Comparison of ENCODE assay signal across 8 cellular contexts in genomic region chr1:156657161-156657970, GRCh38. TPM values are rescaled to one million over a fixed set of nuclear protein-coding genes. Genes with fewer than 3 reads are reported as not detected.
A peak's percentile ranks its signal among the peaks of the same experiment; 100 is the strongest.
DNase-seq lines count a peak whose midpoint lies in the region; ATAC-seq and TF ChIP-seq lines count a peak whose summit lies in the region.

No MANE protein-coding gene starts in this region.

- no peaks in the 10 kb centered on the region for H3K9me3 ChIP-seq in lower lobe of right lung

- DNase-seq in NOMO-1 treated with DMSO at 0.1 percent for 48 hours (lab: John Stamatoyannopoulos, UW; ENCODE audit: unreplicated experiment) (peak; percentile 8), NOMO-1 treated with dmso at 0.1 percent for 144 hours (lab: John Stamatoyannopoulos, UW; ENCODE audit: unreplicated experiment) (no peak), NCI-H2227 treated with DMSO at 0.1 percent for 48 hours (lab: John Stamatoyannopoulos, UW) (peak; percentile 78), dorsolateral prefrontal cortex (peak; percentile 81 to 92 (median 89)), lower lobe of right lung (peak; percentile 81)
- peak; percentile 67 to 70 for DNase-seq in activated CD4-positive, alpha-beta T cell treated with anti-CD3 and anti-CD28 coated beads, Interleukin-2, amount 50 U/mL, for 4 hours
- peak; percentile 61 to 72 for DNase-seq in stimulated activated CD4-positive, alpha-beta T cell treated with anti-CD3 and anti-CD28 coated beads, Interleukin-4, amount 100 ng/mL, for 48 hours (ENCODE audit: low read depth in 2 of 2)

- H3K4me3 ChIP-seq in dorsolateral prefrontal cortex, result peak overlapping the region in 58 of 59 donors; percentile 2 to 69 (median 47)
- H3K4me3 ChIP-seq in lower lobe of right lung, result peak overlapping the region; percentile 39

- no peaks in the 10 kb centered on the region for H3K36me3 ChIP-seq in lower lobe of right lung

- H3K27ac ChIP-seq in dorsolateral prefrontal cortex (peak overlapping the region in 56 of 59 donors; percentile 5 to 97 (median 88)), lower lobe of right lung (no peak overlapping the region)

- TF ChIP-seq CTCF in dorsolateral prefrontal cortex (IDR thresholded peaks at IDR 0.05 in 54 of 56, conservative IDR thresholded peaks at IDR 0.05 in 2 of 56; ENCODE audit: low read depth in 1 of 56, partially characterized antibody in 56 of 56) (peak; percentile 87 to 99 (median 98)), lower lobe of right lung (IDR thresholded peaks at IDR 0.05) (peak; percentile 94)

- intact Hi-C loops in dorsolateral prefrontal cortex (cut with DNase I), result loop anchor here (1.0 to 5.0 kb wide), 4 partner anchors 30 to 73 kb away; partner anchors contain the start of gene NAXE (in 1 of the 2)
- intact Hi-C loops in lower lobe of right lung (cut with DNase I), result no loop called here

- H3K27me3 ChIP-seq in dorsolateral prefrontal cortex, result peaks cover 0 to 2% (median 0%) of the 10 kb centered on the region in 45 donors
- H3K27me3 ChIP-seq in lower lobe of right lung (ENCODE audit: low read depth), result peaks cover 28% of the 10 kb centered on the region

- ATAC-seq in lower lobe of right lung (peak; percentile 59 to 71), HG03196 (IDR thresholded peaks at IDR 0.05; ENCODE audit: unreplicated experiment) (no peak)

- H3K4me1 ChIP-seq in lower lobe of right lung, result peaks cover 53% of the 10 kb centered on the region

RNA-seq across cellular contexts. Expression of gene BCAN, which starts 15.4 kb away (rescaled TPM):
- total RNA-seq in dorsolateral prefrontal cortex (100 to 1,000 TPM in 103 of 120 experiments, 10 to 100 TPM in 17; 56.3 to 240 (median 123) TPM), lower lobe of right lung (not detected)

RNA-seq across cellular contexts. Expression of gene NES, which starts 19.8 kb away (rescaled TPM):
- total RNA-seq in dorsolateral prefrontal cortex (10 to 100 TPM in 116 of 120 experiments, 1 to 10 TPM in 4; 6.0 to 31.4 (median 15.6) TPM), lower lobe of right lung (39.8 TPM)

RNA-seq across cellular contexts. Expression of gene HAPLN2, which starts 38.2 kb away (rescaled TPM):
- 100 to 1,000 TPM in 85 of 120 experiments, 10 to 100 TPM in 35; 30.2 to 650 (median 143) TPM for total RNA-seq in dorsolateral prefrontal cortex
- 0.21 TPM for total RNA-seq in lower lobe of right lung

RNA-seq across cellular contexts. Expression of gene CRABP2, which starts 48.0 kb away (rescaled TPM):
- total RNA-seq in dorsolateral prefrontal cortex (10 to 100 TPM in 47 of 120 experiments, 1 to 10 TPM in 73; 1.8 to 25.0 (median 9.2) TPM), lower lobe of right lung (2.1 TPM)

RNA-seq across cellular contexts. Expression of gene GPATCH4, which starts 56.1 kb away (rescaled TPM):
- 10 to 100 TPM; 15.8 to 40.9 (median 28.2) TPM for total RNA-seq in dorsolateral prefrontal cortex
- total RNA-seq in lower lobe of right lung, result 17.9 TPM

Comparison
In these comparisons a context has a peak if more than half of its experiments do, and no peak if none do; other contexts are left out.
1. RNA of gene BCAN, which starts 15.4 kb away (total RNA-seq): 56.3 to 240 TPM in dorsolateral prefrontal cortex; not detected in lower lobe of right lung (single experiment); every median in the first group is over 10 times any median in the second.
2. RNA of gene HAPLN2, which starts 38.2 kb away (total RNA-seq): 30.2 to 650 TPM in dorsolateral prefrontal cortex; 0.21 TPM in lower lobe of right lung (single experiment); every median in the first group is over 10 times any median in the second.